Comparison of ENCODE assay signal across 39 cellular contexts in genomic region chrX:29042341-29042740, GRCh38.
"Had no signal": no experiment of that assay in that cellular context is flagged by ENCODE, and none has a peak within 500 bp of the region (broad histone marks: within the 10 kb centered on the region; RNA-seq: fewer than 3 reads in every experiment).

No MANE protein-coding gene starts in this region.

- H3K27ac ChIP-seq: adrenal gland, ascending aorta, body of pancreas, brain microvascular endothelial cell, breast epithelium, cardiac muscle cell had no signal

- H3K36me3 ChIP-seq: adrenal gland, ascending aorta, brain microvascular endothelial cell, breast epithelium, cardiac muscle cell had no signal

- ATAC-seq: activated naive CD4-positive, alpha-beta T cell treated with anti-CD3 and anti-CD28 coated beads, Interleukin-2, amount 50 U/mL, for 72 hours; activated naive CD8-positive, alpha-beta T cell treated with anti-CD3 and anti-CD28 coated beads, Interleukin-2, amount 50 U/mL, for 24 hours; activated T-cell treated with anti-CD3 and anti-CD28 coated beads, Interleukin-2, amount 50 U/mL, for 4 hours; activated T-cell treated with anti-CD3 and anti-CD28 coated beads, Interleukin-2, amount 50 U/mL, for 72 hours; activated T-helper 17 cell treated with anti-CD3 and anti-CD28 coated beads, Interleukin-2, amount 50 U/mL, for 72 hours; body of pancreas had no signal

- H3K9me3 ChIP-seq: adrenal gland, ascending aorta, body of pancreas, breast epithelium had no signal

- H3K4me3 ChIP-seq: adrenal gland, ascending aorta, body of pancreas, breast epithelium, cardiac muscle cell had no signal

- FAIRE-seq: bronchial epithelial cell had no signal

- DNase-seq: activated effector memory CD4-positive, alpha-beta T cell treated with anti-CD3 and anti-CD28 coated beads, Interleukin-2, amount 50 U/mL, for 16 hours; activated effector memory CD4-positive, alpha-beta T cell treated with Interleukin-2 at 50 U/mL for 16 hours; activated gamma-delta T cell; activated gamma-delta T cell treated with Interleukin-2 at 50 U/mL for 16 hours; activated naive CD4-positive, alpha-beta T cell; activated naive CD4-positive, alpha-beta T cell treated with anti-CD3 and anti-CD28 coated beads for 36 hours; activated naive CD4-positive, alpha-beta T cell treated with anti-CD3 and anti-CD28 coated beads, Interleukin-2, amount 10 ng/mL, durations not matched to agents 7 days and 5 days; activated naive CD4-positive, alpha-beta T cell treated with anti-CD3 and anti-CD28 coated beads, Interleukin-2, amount 50 U/mL, for 16 hours; activated naive CD4-positive, alpha-beta T cell treated with Interleukin-2 at 50 U/mL for 16 hours; activated naive CD8-positive, alpha-beta T cell treated with anti-CD3 and anti-CD28 coated beads for 36 hours; activated naive CD8-positive, alpha-beta T cell treated with anti-CD3 and anti-CD28 coated beads, Interleukin-2, amount 10 ng/mL, durations not matched to agents 7 days and 5 days; activated naive CD8-positive, alpha-beta T cell treated with anti-CD3 and anti-CD28 coated beads, Interleukin-2, amount 50 U/mL, for 24 hours; activated T-cell treated with anti-CD3 and anti-CD28 coated beads, Interleukin-2, amount 50 U/mL, for 1 hour; activated T-cell treated with anti-CD3 and anti-CD28 coated beads, Interleukin-2, amount 50 U/mL, for 24 hours; activated T-cell treated with anti-CD3 and anti-CD28 coated beads, Interleukin-2, amount 50 U/mL, for 4 hours; activated T-cell treated with anti-CD3 and anti-CD28 coated beads, Interleukin-2, amount 50 U/mL, for 48 hours; activated T-cell treated with anti-CD3 and anti-CD28 coated beads, Interleukin-2, amount 50 U/mL, for 72 hours; adrenal gland; amniotic stem cell; amygdala; anterior cingulate cortex; aorta; body of pancreas; brain microvascular endothelial cell; caudate nucleus; central memory CD4-positive, alpha-beta T cell; cerebellar nuclear complex had no signal

- H3K27ac Mint-ChIP-seq: activated naive CD4-positive, alpha-beta T cell treated with anti-CD3 and anti-CD28 coated beads for 36 hours; activated naive CD4-positive, alpha-beta T cell treated with anti-CD3 and anti-CD28 coated beads, Interleukin-2, amount 10 ng/mL, durations not matched to agents 7 days and 5 days; activated naive CD4-positive, alpha-beta T cell treated with anti-CD3 and anti-CD28 coated beads, Interleukin-2, amount 50 U/mL, for 24 hours; activated naive CD4-positive, alpha-beta T cell treated with anti-CD3 and anti-CD28 coated beads, Interleukin-2, amount 50 U/mL, for 72 hours; activated naive CD8-positive, alpha-beta T cell; activated naive CD8-positive, alpha-beta T cell treated with anti-CD3 and anti-CD28 coated beads for 36 hours; activated naive CD8-positive, alpha-beta T cell treated with anti-CD3 and anti-CD28 coated beads, Interleukin-2, amount 10 ng/mL, durations not matched to agents 7 days and 5 days; activated naive CD8-positive, alpha-beta T cell treated with anti-CD3 and anti-CD28 coated beads, Interleukin-2, amount 50 U/mL, for 24 hours; activated T-cell treated with anti-CD3 and anti-CD28 coated beads, Interleukin-2, amount 50 U/mL, for 24 hours; activated T-cell treated with anti-CD3 and anti-CD28 coated beads, Interleukin-2, amount 50 U/mL, for 72 hours; activated T-helper 1 cell treated with anti-CD3 and anti-CD28 coated beads, Interleukin-12 subunit alpha, Interleukin-12 subunit beta, Interleukin-2, Interleukin-4 antibody, amounts not matched to agents 30 ng/mL and 10 ng/mL and 1 ng/mL, durations not matched to agents 14 hours and 24 hours and 36 hours; activated T-helper 17 cell treated with anti-CD3 and anti-CD28 coated beads, Interleukin-2, amount 50 U/mL, for 72 hours; activated T-helper 2 cell treated with anti-CD3 and anti-CD28 coated beads, Interferon-gamma antibody, Interleukin-2, Interleukin-4, amounts not matched to agents 10 μg/mL and 5 μg/mL and 100 μg/mL, durations not matched to agents 14 hours and 24 hours and 36 hours; brain had no signal

- H3K36me3 Mint-ChIP-seq: activated naive CD4-positive, alpha-beta T cell treated with anti-CD3 and anti-CD28 coated beads, Interleukin-2, amount 10 ng/mL, durations not matched to agents 7 days and 5 days; activated naive CD4-positive, alpha-beta T cell treated with anti-CD3 and anti-CD28 coated beads, Interleukin-2, amount 50 U/mL, for 24 hours; activated naive CD4-positive, alpha-beta T cell treated with anti-CD3 and anti-CD28 coated beads, Interleukin-2, amount 50 U/mL, for 72 hours; activated naive CD8-positive, alpha-beta T cell; activated naive CD8-positive, alpha-beta T cell treated with anti-CD3 and anti-CD28 coated beads for 36 hours; activated naive CD8-positive, alpha-beta T cell treated with anti-CD3 and anti-CD28 coated beads, Interleukin-2, amount 10 ng/mL, durations not matched to agents 7 days and 5 days; brain had no signal

- H3K4me3 Mint-ChIP-seq: activated naive CD4-positive, alpha-beta T cell treated with anti-CD3 and anti-CD28 coated beads for 36 hours; activated naive CD4-positive, alpha-beta T cell treated with anti-CD3 and anti-CD28 coated beads, Interleukin-2, amount 10 ng/mL, durations not matched to agents 7 days and 5 days; activated naive CD4-positive, alpha-beta T cell treated with anti-CD3 and anti-CD28 coated beads, Interleukin-2, amount 50 U/mL, for 24 hours; activated naive CD8-positive, alpha-beta T cell; activated naive CD8-positive, alpha-beta T cell treated with anti-CD3 and anti-CD28 coated beads for 36 hours; activated naive CD8-positive, alpha-beta T cell treated with anti-CD3 and anti-CD28 coated beads, Interleukin-2, amount 10 ng/mL, durations not matched to agents 7 days and 5 days; activated naive CD8-positive, alpha-beta T cell treated with anti-CD3 and anti-CD28 coated beads, Interleukin-2, amount 50 U/mL, for 24 hours; activated T-cell treated with anti-CD3 and anti-CD28 coated beads, Interleukin-2, amount 50 U/mL, for 24 hours; activated T-cell treated with anti-CD3 and anti-CD28 coated beads, Interleukin-2, amount 50 U/mL, for 4 hours; activated T-cell treated with anti-CD3 and anti-CD28 coated beads, Interleukin-2, amount 50 U/mL, for 72 hours; activated T-helper 1 cell treated with anti-CD3 and anti-CD28 coated beads, Interleukin-12 subunit alpha, Interleukin-12 subunit beta, Interleukin-2, Interleukin-4 antibody, amounts not matched to agents 30 ng/mL and 10 ng/mL and 1 ng/mL, durations not matched to agents 14 hours and 24 hours and 36 hours; activated T-helper 17 cell treated with anti-CD3 and anti-CD28 coated beads, Interleukin-2, amount 50 U/mL, for 72 hours; brain; central memory CD8-positive, alpha-beta T cell had no signal

- H3K4me1 ChIP-seq: adrenal gland, ascending aorta, body of pancreas, breast epithelium had no signal

- H3K27me3 ChIP-seq: ascending aorta, body of pancreas, brain microvascular endothelial cell, breast epithelium, cardiac muscle cell had no signal

- H3K27me3 Mint-ChIP-seq: activated naive CD4-positive, alpha-beta T cell treated with anti-CD3 and anti-CD28 coated beads, Interleukin-2, amount 10 ng/mL, durations not matched to agents 7 days and 5 days; activated naive CD4-positive, alpha-beta T cell treated with anti-CD3 and anti-CD28 coated beads, Interleukin-2, amount 50 U/mL, for 24 hours; activated naive CD8-positive, alpha-beta T cell; activated naive CD8-positive, alpha-beta T cell treated with anti-CD3 and anti-CD28 coated beads for 36 hours; activated naive CD8-positive, alpha-beta T cell treated with anti-CD3 and anti-CD28 coated beads, Interleukin-2, amount 50 U/mL, for 24 hours; activated T-cell treated with anti-CD3 and anti-CD28 coated beads, Interleukin-2, amount 50 U/mL, for 24 hours; activated T-helper 17 cell treated with anti-CD3 and anti-CD28 coated beads, Interleukin-2, amount 50 U/mL, for 72 hours; central memory CD8-positive, alpha-beta T cell had no signal

- H3K4me1 Mint-ChIP-seq: activated naive CD4-positive, alpha-beta T cell treated with anti-CD3 and anti-CD28 coated beads, Interleukin-2, amount 10 ng/mL, durations not matched to agents 7 days and 5 days; activated naive CD4-positive, alpha-beta T cell treated with anti-CD3 and anti-CD28 coated beads, Interleukin-2, amount 50 U/mL, for 24 hours; activated naive CD8-positive, alpha-beta T cell treated with anti-CD3 and anti-CD28 coated beads for 36 hours; activated naive CD8-positive, alpha-beta T cell treated with anti-CD3 and anti-CD28 coated beads, Interleukin-2, amount 10 ng/mL, durations not matched to agents 7 days and 5 days; activated naive CD8-positive, alpha-beta T cell treated with anti-CD3 and anti-CD28 coated beads, Interleukin-2, amount 50 U/mL, for 24 hours; activated T-helper 17 cell treated with anti-CD3 and anti-CD28 coated beads, Interleukin-2, amount 50 U/mL, for 72 hours; central memory CD8-positive, alpha-beta T cell had no signal

- H3K9me3 Mint-ChIP-seq: activated naive CD4-positive, alpha-beta T cell treated with anti-CD3 and anti-CD28 coated beads, Interleukin-2, amount 10 ng/mL, durations not matched to agents 7 days and 5 days; activated naive CD4-positive, alpha-beta T cell treated with anti-CD3 and anti-CD28 coated beads, Interleukin-2, amount 50 U/mL, for 24 hours; activated naive CD4-positive, alpha-beta T cell treated with anti-CD3 and anti-CD28 coated beads, Interleukin-2, amount 50 U/mL, for 72 hours; activated naive CD8-positive, alpha-beta T cell treated with anti-CD3 and anti-CD28 coated beads, Interleukin-2, amount 10 ng/mL, durations not matched to agents 7 days and 5 days; activated naive CD8-positive, alpha-beta T cell treated with anti-CD3 and anti-CD28 coated beads, Interleukin-2, amount 50 U/mL, for 24 hours; activated T-cell treated with anti-CD3 and anti-CD28 coated beads, Interleukin-2, amount 50 U/mL, for 24 hours; activated T-cell treated with anti-CD3 and anti-CD28 coated beads, Interleukin-2, amount 50 U/mL, for 4 hours; activated T-helper 1 cell treated with anti-CD3 and anti-CD28 coated beads, Interleukin-12 subunit alpha, Interleukin-12 subunit beta, Interleukin-2, Interleukin-4 antibody, amounts not matched to agents 30 ng/mL and 10 ng/mL and 1 ng/mL, durations not matched to agents 14 hours and 24 hours and 36 hours; activated T-helper 17 cell treated with anti-CD3 and anti-CD28 coated beads, Interleukin-2, amount 50 U/mL, for 72 hours; activated T-helper 2 cell treated with anti-CD3 and anti-CD28 coated beads, Interferon-gamma antibody, Interleukin-2, Interleukin-4, amounts not matched to agents 10 μg/mL and 5 μg/mL and 100 μg/mL, durations not matched to agents 14 hours and 24 hours and 36 hours had no signal
